In the genomic region with DNA sequence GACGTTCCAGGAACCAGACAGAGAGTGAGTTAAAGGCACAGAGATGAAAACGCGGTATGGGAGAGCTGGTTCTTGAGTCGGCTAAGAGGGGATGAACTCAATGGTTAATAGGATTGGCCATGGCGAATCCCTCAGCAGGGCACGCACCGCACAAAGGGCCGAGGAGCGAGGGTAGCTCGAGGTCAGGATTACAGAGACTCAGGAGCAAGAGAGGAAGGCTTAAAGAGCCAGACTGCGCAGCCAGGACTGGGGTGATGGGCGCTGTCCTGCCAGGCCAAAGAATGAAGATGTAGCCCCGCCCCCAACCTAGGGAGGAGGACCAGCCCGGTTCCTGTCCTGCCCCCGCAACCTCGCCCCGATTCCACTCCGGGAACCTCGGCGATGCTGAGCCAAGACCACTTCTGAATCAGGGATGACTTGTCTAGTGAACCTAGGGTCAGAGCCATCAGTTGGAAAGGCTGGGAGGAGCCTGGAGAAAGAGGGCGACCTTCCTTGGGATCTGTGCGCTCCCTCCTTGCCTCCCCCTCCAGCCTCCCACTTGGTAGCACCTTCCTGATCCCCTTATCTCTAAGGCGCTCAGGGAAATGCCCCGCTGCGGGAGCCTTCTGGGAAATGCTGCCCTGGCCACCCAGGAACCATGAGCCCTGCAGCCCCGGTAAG, we compare ENCODE assay signal across 11 cellular contexts. TPM values are rescaled to one million over a fixed set of nuclear protein-coding genes. Genes with fewer than 3 reads are reported as not detected.
DNase-seq lines count a peak whose midpoint lies in the region; ATAC-seq and TF ChIP-seq lines count a peak whose summit lies in the region.
"Had no signal": no experiment of that assay in that cellular context is flagged by ENCODE, and none has a peak within 500 bp of the region (broad histone marks: within the 10 kb centered on the region; RNA-seq: fewer than 3 reads in every experiment).

A gene with protein sequence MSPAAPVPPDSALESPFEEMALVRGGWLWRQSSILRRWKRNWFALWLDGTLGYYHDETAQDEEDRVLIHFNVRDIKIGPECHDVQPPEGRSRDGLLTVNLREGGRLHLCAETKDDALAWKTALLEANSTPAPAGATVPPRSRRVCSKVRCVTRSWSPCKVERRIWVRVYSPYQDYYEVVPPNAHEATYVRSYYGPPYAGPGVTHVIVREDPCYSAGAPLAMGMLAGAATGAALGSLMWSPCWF (plus strand): TSS at position 610 of the 660 bp plus-strand sequence. CDS start 28 bp downstream, at position 638.

- no peaks in the 10 kb centered on the region for H4K20me1 ChIP-seq in MM.1S (ENCODE audit: insufficient read depth, low read length)

- intact Hi-C loops in lower leg skin (cut with DNase I; ENCODE audit: low total_unique reads), result no loop called here

- DNase-seq in BE2C, result no peak
- DNase-seq in MM.1S, result no peak
- DNase-seq in naive B cell, result no peak
- DNase-seq in lower leg skin (ENCODE audit: low spot score in 2 of 2), result no peak
- DNase-seq in central memory CD4-positive, alpha-beta T cell, result no peak
- DNase-seq: cortex of kidney had no signal

- no peak for ATAC-seq in naive B cell (ENCODE audit: low read depth in 2 of 2)
- no peak for ATAC-seq in HG03139 (IDR thresholded peaks at IDR 0.05; ENCODE audit: unreplicated experiment)
- no peak for ATAC-seq in GM21360 (IDR thresholded peaks at IDR 0.05; ENCODE audit: unreplicated experiment)

- H3F3A ChIP-seq in MM.1S (ENCODE audit: insufficient read depth, low read length), result no peaks in the 10 kb centered on the region; the same call in 1 of the 2 replicates

- TF ChIP-seq CTCF in BE2C (IDR thresholded peaks at IDR 0.05; ENCODE audit: low read depth, low read length) (no peak), MM.1S (IDR thresholded peaks at IDR 0.05; ENCODE audit: low read length) (no peak), lower leg skin (IDR thresholded peaks at IDR 0.05) (no peak)

- H3K27me3 ChIP-seq in BE2C (no peaks in the 10 kb centered on the region), MM.1S (replicated peaks; ENCODE audit: insufficient read depth, low read length) (0 out of 2 replicates have a peak, but pooled peaks cover 5% of the 10 kb centered on the region), endocrine pancreas (ENCODE audit: control insufficient read depth, insufficient read depth, low read length) (no peaks in the 10 kb centered on the region)

- H3K4me3 ChIP-seq in BE2C (ENCODE audit: low read depth, low read length), result peak within 1 kb of the TSS; percentile 6; the same call in 1 of the 2 replicates
- no peak within 1 kb of the TSS for H3K4me3 ChIP-seq in MM.1S (ENCODE audit: low read length)
- H3K4me3 ChIP-seq in endocrine pancreas (ENCODE audit: control insufficient read depth, insufficient read depth, low read length), result no peak within 1 kb of the TSS
- no peak within 1 kb of the TSS for H3K4me3 ChIP-seq in lower leg skin (ENCODE audit: low read depth, poor library complexity, severe bottlenecking)

- H3K36me3 Mint-ChIP-seq in naive B cell, result no peaks in the 10 kb centered on the region

- peaks cover 0 to 28% (median 8%) of the 10 kb centered on the region in 3 donors for H3K27me3 Mint-ChIP-seq in naive B cell

- peak within 1 kb of the TSS in 7 of 8 donors; percentile 68 to 89 (median 76) for H3K4me3 Mint-ChIP-seq in naive B cell

- H3K27ac Mint-ChIP-seq in naive B cell, result peak within 1 kb of the TSS in 5 of 6 donors; percentile 33 to 89 (median 86)

- peak within 1 kb of the TSS; percentile 75; the same call in 1 of the 2 replicates for H3K4me2 ChIP-seq in MM.1S (ENCODE audit: low read depth, low read length)

- peak within 1 kb of the TSS; percentile 31; the same call in 1 of the 2 replicates for H2AFZ ChIP-seq in MM.1S (ENCODE audit: low read length)

- no peaks in the 10 kb centered on the region for H3K9me3 ChIP-seq in BE2C
- no peaks in the 10 kb centered on the region for H3K9me3 ChIP-seq in MM.1S (replicated peaks; ENCODE audit: insufficient read depth, low read length)
- no peaks in the 10 kb centered on the region for H3K9me3 ChIP-seq in endocrine pancreas (ENCODE audit: control insufficient read depth, low read length)

- H3K27ac ChIP-seq in MM.1S (ENCODE audit: low read length), result no peak within 1 kb of the TSS

- H3K9me2 ChIP-seq in MM.1S (replicated peaks; ENCODE audit: insufficient read depth, low read length), result no peaks in the 10 kb centered on the region

- H3K36me3 ChIP-seq in BE2C (no peaks in the 10 kb centered on the region), MM.1S (replicated peaks; ENCODE audit: insufficient read depth, low read length) (no peaks in the 10 kb centered on the region), endocrine pancreas (ENCODE audit: control insufficient read depth, insufficient read depth, low read length) (no peaks in the 10 kb centered on the region)

- H3K4me1 Mint-ChIP-seq in naive B cell, result peaks cover 16 to 23% (median 22%) of the 10 kb centered on the region in 3 donors

- no peak for TF ChIP-seq POLR2A in lower leg skin (IDR thresholded peaks at IDR 0.05)

- H3K4me1 ChIP-seq in BE2C (no peaks in the 10 kb centered on the region; the same call in 1 of the 2 replicates), MM.1S (ENCODE audit: low read length) (0 out of 2 replicates have a peak, but pooled peaks cover 4% of the 10 kb centered on the region), endocrine pancreas (ENCODE audit: control insufficient read depth, insufficient read depth, low read length) (no peaks in the 10 kb centered on the region)

- no peaks in the 10 kb centered on the region for H3K79me2 ChIP-seq in MM.1S (ENCODE audit: low read length)

- no peak within 1 kb of the TSS for H3K9ac ChIP-seq in MM.1S (ENCODE audit: low read length)
- H3K9ac ChIP-seq in endocrine pancreas (ENCODE audit: control insufficient read depth, insufficient read depth, low read length), result peak within 1 kb of the TSS; percentile 13

- no peaks in the 10 kb centered on the region for H3K9me3 Mint-ChIP-seq in naive B cell

- WGBS in lower leg skin, 2 donors, result 40 to 50% methylated on average over 26 of the region's 26 CpGs

RNA-seq across cellular contexts. Expression of the gene that starts here (rescaled TPM):
- polyA plus RNA-seq in BE2C (2012; ENCODE audit: insufficient read depth, insufficient read length, low read depth), result 0.48 TPM
- 10 to 100 TPM in 2 of 6 donors, 1 to 10 TPM in 4; 3.8 to 15.6 (median 8.5) TPM for polyA plus RNA-seq in naive B cell (ENCODE audit: low read depth in 6 of 6)
- total RNA-seq in lower leg skin, result 10 to 100 TPM in 2 of 4 donors, 1 to 10 TPM in 2; 2.9 to 18.9 (median 9.1) TPM
- total RNA-seq: Daoy, RPMI7951 had no signal
